Comparison of ENCODE assay signal across 8 cellular contexts in genomic region chr20:46689754-46690085, GRCh38. TPM values are rescaled to one million over a fixed set of nuclear protein-coding genes. Genes with fewer than 3 reads are reported as not detected.
DNase-seq lines count a peak whose midpoint lies in the region; ATAC-seq and TF ChIP-seq lines count a peak whose summit lies in the region.

No MANE protein-coding gene starts in this region.

- no peak for DNase-seq in AG04449 (ENCODE audit: low read depth, low spot score)
- no peak for DNase-seq in caudate nucleus (lab: John Stamatoyannopoulos, UW)
- DNase-seq in UCSD-AML1 (lab: John Stamatoyannopoulos, UW; ENCODE audit: unreplicated experiment), result no peak
- no peak for DNase-seq in iPS-NIHi11 (ENCODE audit: low spot score)
- DNase-seq in T1000 (lab: John Stamatoyannopoulos, UW), result no peak

- WGBS in HUES64, result 1% methylated on average over 12 of the region's 12 CpGs

- CTCF ChIA-PET in AG04449 (lab: Yijun Ruan, JAX), result interaction anchor here (1.0 to 3.6 kb wide), 3 partner anchors 9 to 341 kb away, joined by 3 to 21 read pairs (median 11); no protein-coding TSS in a partner anchor

- H3K9ac ChIP-seq in HUES64 (ENCODE audit: low read depth, low read length), result peak overlapping the region; percentile 75
- H3K9ac ChIP-seq in muscle layer of colon (ENCODE audit: low read length), result peak overlapping the region; percentile 81

- no peak for ATAC-seq in HG03139 (IDR thresholded peaks at IDR 0.05; ENCODE audit: unreplicated experiment)

- H3K27ac ChIP-seq in HUES64 (ENCODE audit: low read depth, low read length), result peak overlapping the region; percentile 59; the same call in 1 of the 2 replicates
- peak overlapping the region; percentile 83 for H3K27ac ChIP-seq in caudate nucleus (ENCODE audit: low read depth, low read length)
- peak overlapping the region; percentile 88 for H3K27ac ChIP-seq in muscle layer of colon (ENCODE audit: low read depth, low read length)

- peaks cover 24% of the 10 kb centered on the region for H3K36me3 ChIP-seq in HUES64 (ENCODE audit: insufficient read depth, low read length)
- H3K36me3 ChIP-seq in muscle layer of colon (ENCODE audit: insufficient read depth, low read length), result peaks cover 13% of the 10 kb centered on the region

- H3K4me3 ChIP-seq in AG04449 (ENCODE audit: low read depth, low read length) (peak overlapping the region; percentile 61), HUES64 (ENCODE audit: low read length) (peak overlapping the region; percentile 58), muscle layer of colon (ENCODE audit: low read depth in 1 of 2, low read length in 2 of 2) (peak overlapping the region; percentile 28 to 81)

- H3K27me3 ChIP-seq in HUES64 (ENCODE audit: insufficient read depth, low read length) (no peaks in the 10 kb centered on the region), muscle layer of colon (ENCODE audit: control insufficient read depth in 1 of 2, insufficient read depth in 2 of 2, low read length in 2 of 2) (no peaks in the 10 kb centered on the region)

- TF ChIP-seq CTCF in AG04449 (IDR thresholded peaks at IDR 0.05; ENCODE audit: insufficient read depth, low read length, missing control alignments), result no peak

- no peaks in the 10 kb centered on the region for H3K9me3 ChIP-seq in HUES64 (ENCODE audit: insufficient read depth, low read depth, low read length)
- no peaks in the 10 kb centered on the region for H3K9me3 ChIP-seq in muscle layer of colon (ENCODE audit: low read length)

- H3K4me1 ChIP-seq in HUES64 (ENCODE audit: insufficient read depth, low read length), result peaks cover 17% of the 10 kb centered on the region
- peaks cover 23% of the 10 kb centered on the region for H3K4me1 ChIP-seq in muscle layer of colon (ENCODE audit: insufficient read depth, low read length)

- POLR2A ChIA-PET in AG04449 (lab: Yijun Ruan, JAX), result interaction anchor here (0.6 to 1.0 kb wide), 2 partner anchors 57 to 1604 kb away, joined by 3 read pairs; no protein-coding TSS in a partner anchor

RNA-seq across cellular contexts. Expression of gene TP53RK, which starts 0.5 kb away (rescaled TPM):
- polyA plus RNA-seq in HUES64 (2013, experiment 1 of 2), result 13.9 TPM
- 13.9 TPM for polyA plus RNA-seq in HUES64 (2013, experiment 2 of 2)

RNA-seq across cellular contexts. Expression of gene SLC2A10, which starts 19.7 kb away (rescaled TPM):
- 5.2 TPM for polyA plus RNA-seq in HUES64 (2013, experiment 1 of 2)
- 7.5 TPM for polyA plus RNA-seq in HUES64 (2013, experiment 2 of 2)

RNA-seq across cellular contexts. Expression of gene SLC13A3, which starts 38.5 kb away (rescaled TPM):
- polyA plus RNA-seq in HUES64 (2013, experiment 1 of 2), result 3.8 TPM
- polyA plus RNA-seq in HUES64 (2013, experiment 2 of 2), result 3.6 TPM
